ENCODE assay signal across 8 cellular contexts in the genomic region with DNA sequence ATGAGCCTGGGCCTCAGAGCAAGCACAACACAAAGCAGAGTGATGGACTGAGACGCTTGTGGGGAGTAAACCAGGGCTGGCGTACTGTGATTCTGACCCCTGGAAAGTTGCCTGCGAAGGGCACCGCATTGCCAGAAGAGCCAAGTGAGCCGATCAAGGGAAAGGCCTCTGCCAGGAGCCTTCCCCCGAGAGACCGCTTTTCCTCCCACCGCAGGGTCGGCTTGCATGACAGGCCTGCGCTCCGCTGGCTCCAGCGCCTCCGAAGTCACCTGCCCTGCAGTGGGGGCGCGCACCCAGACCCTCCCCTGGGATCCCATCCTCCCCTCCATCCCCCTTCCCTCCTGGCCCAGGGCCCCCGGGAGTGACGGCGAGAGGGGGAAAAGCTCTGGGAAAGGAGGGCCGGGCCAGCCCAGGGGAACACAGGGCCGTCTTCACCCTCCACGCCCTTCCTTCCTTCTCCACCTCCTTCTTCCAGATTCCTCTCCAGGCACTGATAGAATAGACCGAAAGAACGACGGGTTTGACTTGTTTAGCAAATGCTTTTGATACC.
A peak's percentile ranks its signal among the peaks of the same experiment; 100 is the strongest.
DNase-seq lines count a peak whose midpoint lies in the region; ATAC-seq, FAIRE-seq and TF ChIP-seq lines count a peak whose summit lies in the region.

No MANE protein-coding gene starts in this region.

- H3K9me3 ChIP-seq in subcutaneous abdominal adipose tissue (ENCODE audit: control insufficient read depth in 5 of 5, low read length in 5 of 5) = no peaks in the 10 kb centered on the region

- H3K36me3 ChIP-seq in H7 (replicated peaks; ENCODE audit: control insufficient read depth, insufficient read depth, low read length) (no peaks in the 10 kb centered on the region), brain microvascular endothelial cell (replicated peaks) (no peaks in the 10 kb centered on the region), subcutaneous abdominal adipose tissue (ENCODE audit: control insufficient read depth in 5 of 5, insufficient read depth in 5 of 5, low read length in 5 of 5) (no peaks in the 10 kb centered on the region)

- peak; percentile 36 for ATAC-seq in GM18498 (IDR thresholded peaks at IDR 0.05; ENCODE audit: unreplicated experiment)

- in situ Hi-C loops in brain microvascular endothelial cell (cut with HindIII; ENCODE audit: low pct_ligation_motif_present, low sequenced_read_pairs) = no loop called here

- H3K4me3 ChIP-seq in H7 (ENCODE audit: insufficient read depth, low read depth, low read length) (peak overlapping the region; percentile 44), brain microvascular endothelial cell (ENCODE audit: low read depth, low read length) (peak overlapping the region; percentile 62), subcutaneous abdominal adipose tissue (ENCODE audit: low read depth in 1 of 5, low read length in 5 of 5) (peak overlapping the region; percentile 64 to 92 (median 80))

- TF ChIP-seq CTCF in brain microvascular endothelial cell (IDR thresholded peaks at IDR 0.05; ENCODE audit: low read depth, low read length, missing control alignments) = no peak

- no peak for FAIRE-seq in H54 (lab: Jason Lieb, UNC)

- peak overlapping the region in 4 of 5 donors; percentile 5 to 77 (median 44) for H3K9ac ChIP-seq in subcutaneous abdominal adipose tissue (ENCODE audit: low read length in 5 of 5)

- no peak for TF ChIP-seq POLR2A in H54 (IDR thresholded peaks at IDR 0.05; ENCODE audit: low read depth, low read length)

- H3K4me1 ChIP-seq in subcutaneous abdominal adipose tissue (ENCODE audit: control insufficient read depth in 5 of 5, insufficient read depth in 5 of 5, low read length in 5 of 5) = peaks cover 0 to 14% (median 12%) of the 10 kb centered on the region in 5 donors

- DNase-seq in H7 (peak; percentile 86), NCI-H1092 (lab: John Stamatoyannopoulos, UW) (peak; percentile 26), brain microvascular endothelial cell (no peak), kidney tubule cell (ENCODE audit: low spot score) (peak; percentile 2), GDM1 (lab: John Stamatoyannopoulos, UW) (no peak), H54 (ENCODE audit: insufficient read length, low spot score) (no peak)

- H3K27ac ChIP-seq in brain microvascular endothelial cell (no peak overlapping the region), subcutaneous abdominal adipose tissue (ENCODE audit: low read depth, low read length) (peak overlapping the region; percentile 19)

- H3K27me3 ChIP-seq in H7 (ENCODE audit: control insufficient read depth, insufficient read depth, low read length) = peaks cover 11% of the 10 kb centered on the region
- no peaks in the 10 kb centered on the region for H3K27me3 ChIP-seq in brain microvascular endothelial cell (replicated peaks)
- peaks cover 0 to 4% (median 0%) of the 10 kb centered on the region in 5 donors for H3K27me3 ChIP-seq in subcutaneous abdominal adipose tissue (ENCODE audit: control insufficient read depth in 5 of 5, insufficient read depth in 4 of 5, low read length in 5 of 5)

Comparison
In these comparisons a context has a peak if more than half of its experiments do, and no peak if none do; other contexts are left out.
1. DNase-seq: peak in H7 (single experiment), NCI-H1092 (single experiment) and kidney tubule cell (single experiment); none in brain microvascular endothelial cell (single experiment), GDM1 (single experiment) and H54 (single experiment).
2. Peak in every context shown above with its lines, with median percentiles within 50 percentile points of each other: H3K4me3 ChIP-seq.